In the genomic region with DNA sequence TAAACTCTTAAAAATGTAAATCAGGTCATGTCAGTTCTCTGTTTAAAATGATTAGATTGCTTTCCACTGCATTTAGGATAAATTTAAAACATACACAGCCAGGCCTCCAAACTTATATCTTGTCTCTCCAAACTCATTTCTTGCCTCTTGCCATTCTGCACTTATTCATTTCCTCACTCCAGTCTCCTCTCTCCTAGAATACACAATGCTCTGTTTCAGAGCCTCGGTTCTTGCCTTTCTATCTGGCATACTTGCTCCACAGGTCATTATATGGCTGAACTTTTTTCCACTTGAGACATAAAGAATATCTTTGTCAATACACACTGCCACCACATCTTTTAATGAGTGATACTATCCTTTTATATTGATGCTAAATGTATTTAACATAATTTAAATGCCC, we compare ENCODE assay signal across 37 cellular contexts.
"Had no signal": no experiment of that assay in that cellular context is flagged by ENCODE, and none has a peak within 500 bp of the region (broad histone marks: within the 10 kb centered on the region; RNA-seq: fewer than 3 reads in every experiment).

No MANE protein-coding gene starts in this region.

- H3K4me1 ChIP-seq: adrenal gland had no signal

- H3K4me1 Mint-ChIP-seq: activated CD4-positive, alpha-beta T cell treated with anti-CD3 and anti-CD28 coated beads, Interleukin-2, amount 10 ng/mL, durations not matched to agents 24 days and 14 days; activated naive CD8-positive, alpha-beta T cell treated with anti-CD3 and anti-CD28 coated beads for 36 hours; activated T-helper 17 cell treated with anti-CD3 and anti-CD28 coated beads, Interleukin-2, amount 50 U/mL, for 72 hours; brain; central memory CD8-positive, alpha-beta T cell had no signal

- FAIRE-seq: bronchial epithelial cell had no signal

- H3K4me3 ChIP-seq: adrenal gland, cardiac muscle cell had no signal

- H3K36me3 Mint-ChIP-seq: activated CD4-positive, alpha-beta memory T cell treated with anti-CD3 and anti-CD28 coated beads for 36 hours; activated naive CD4-positive, alpha-beta T cell treated with anti-CD3 and anti-CD28 coated beads, Interleukin-2, amount 50 U/mL, for 72 hours; activated naive CD8-positive, alpha-beta T cell treated with anti-CD3 and anti-CD28 coated beads for 36 hours; brain had no signal

- H3K36me3 ChIP-seq: adrenal gland, cardiac muscle cell had no signal

- H3K4me3 Mint-ChIP-seq: activated CD4-positive, alpha-beta memory T cell treated with anti-CD3 and anti-CD28 coated beads for 36 hours; activated CD4-positive, alpha-beta T cell treated with anti-CD3 and anti-CD28 coated beads, Interleukin-2, amount 10 ng/mL, durations not matched to agents 24 days and 14 days; activated CD8-positive, alpha-beta T cell treated with anti-CD3 and anti-CD28 coated beads for 36 hours; activated naive CD4-positive, alpha-beta T cell treated with anti-CD3 and anti-CD28 coated beads for 36 hours; activated naive CD8-positive, alpha-beta T cell treated with anti-CD3 and anti-CD28 coated beads for 36 hours; activated T-cell treated with anti-CD3 and anti-CD28 coated beads, Interleukin-2, amount 50 U/mL, for 4 hours; activated T-cell treated with anti-CD3 and anti-CD28 coated beads, Interleukin-2, amount 50 U/mL, for 72 hours; activated T-helper 1 cell treated with anti-CD3 and anti-CD28 coated beads, Interleukin-12 subunit alpha, Interleukin-12 subunit beta, Interleukin-2, Interleukin-4 antibody, amounts not matched to agents 30 ng/mL and 10 ng/mL and 1 ng/mL, durations not matched to agents 14 hours and 24 hours and 36 hours; activated T-helper 17 cell treated with anti-CD3 and anti-CD28 coated beads, Interleukin-2, amount 50 U/mL, for 72 hours; brain; central memory CD8-positive, alpha-beta T cell; T-helper 1 cell treated with Interleukin-12 subunit alpha and Interleukin-12 subunit beta and Interleukin-4 antibody, amounts not matched to agents 30 μg/mL and 1 μg/mL, for 36 hours; T-helper 2 cell treated with Interferon-gamma antibody and Interleukin-4, amounts not matched to agents 5 μg/mL and 100 μg/mL, for 36 hours had no signal

- H3K9me3 ChIP-seq: adrenal gland had no signal

- DNase-seq: activated CD4-positive, alpha-beta memory T cell treated with anti-CD3 and anti-CD28 coated beads for 36 hours; activated CD4-positive, alpha-beta T cell treated with anti-CD3 and anti-CD28 coated beads for 4 hours; activated CD4-positive, alpha-beta T cell treated with anti-CD3 and anti-CD28 coated beads, Interleukin-2, amount 10 ng/mL, durations not matched to agents 24 days and 14 days; activated CD4-positive, alpha-beta T cell treated with anti-CD3 and anti-CD28 coated beads, Interleukin-2, amount 50 U/mL, for 1 hour; activated CD4-positive, alpha-beta T cell treated with anti-CD3 and anti-CD28 coated beads, Interleukin-2, amount 50 U/mL, for 4 hours; activated CD4-positive, CD25-positive, alpha-beta regulatory T cell; activated CD8-positive, alpha-beta memory T cell treated with anti-CD3 and anti-CD28 coated beads, Interleukin-2, amount 50 U/mL, for 4 hours; activated CD8-positive, alpha-beta T cell treated with anti-CD3 and anti-CD28 coated beads for 36 hours; activated effector memory CD4-positive, alpha-beta T cell treated with anti-CD3 and anti-CD28 coated beads, Interleukin-2, amount 50 U/mL, for 16 hours; activated gamma-delta T cell treated with Interleukin-2 at 50 U/mL for 16 hours; activated naive CD4-positive, alpha-beta T cell; activated naive CD4-positive, alpha-beta T cell treated with anti-CD3 and anti-CD28 coated beads for 36 hours; activated naive CD4-positive, alpha-beta T cell treated with anti-CD3 and anti-CD28 coated beads, Interleukin-2, amount 50 U/mL, for 16 hours; activated naive CD8-positive, alpha-beta T cell treated with anti-CD3 and anti-CD28 coated beads for 36 hours; activated T-cell treated with anti-CD3 and anti-CD28 coated beads for 4 hours; activated T-cell treated with anti-CD3 and anti-CD28 coated beads, Interleukin-2, amount 50 U/mL, for 1 hour; activated T-cell treated with anti-CD3 and anti-CD28 coated beads, Interleukin-2, amount 50 U/mL, for 4 hours; activated T-cell treated with anti-CD3 and anti-CD28 coated beads, Interleukin-2, amount 50 U/mL, for 72 hours; adrenal gland; amniotic stem cell; aorta; caudate nucleus; cerebellar nuclear complex; T-helper 1 cell; T-helper 2 cell; T-helper 9 cell had no signal

- H3K27ac ChIP-seq: adrenal gland, cardiac muscle cell, VCaP had no signal

- H3K27ac Mint-ChIP-seq: activated CD4-positive, alpha-beta memory T cell treated with anti-CD3 and anti-CD28 coated beads for 36 hours; activated CD4-positive, alpha-beta T cell treated with anti-CD3 and anti-CD28 coated beads, Interleukin-2, amount 10 ng/mL, durations not matched to agents 24 days and 14 days; activated CD8-positive, alpha-beta T cell treated with anti-CD3 and anti-CD28 coated beads for 36 hours; activated naive CD4-positive, alpha-beta T cell treated with anti-CD3 and anti-CD28 coated beads for 36 hours; activated naive CD4-positive, alpha-beta T cell treated with anti-CD3 and anti-CD28 coated beads, Interleukin-2, amount 50 U/mL, for 72 hours; activated naive CD8-positive, alpha-beta T cell treated with anti-CD3 and anti-CD28 coated beads for 36 hours; activated T-helper 1 cell treated with anti-CD3 and anti-CD28 coated beads, Interleukin-12 subunit alpha, Interleukin-12 subunit beta, Interleukin-2, Interleukin-4 antibody, amounts not matched to agents 30 ng/mL and 10 ng/mL and 1 ng/mL, durations not matched to agents 14 hours and 24 hours and 36 hours; activated T-helper 17 cell treated with anti-CD3 and anti-CD28 coated beads, Interleukin-2, amount 50 U/mL, for 72 hours; brain; T-helper 1 cell treated with Interleukin-12 subunit alpha and Interleukin-12 subunit beta and Interleukin-4 antibody, amounts not matched to agents 30 μg/mL and 1 μg/mL, for 36 hours; T-helper 2 cell treated with Interferon-gamma antibody and Interleukin-4, amounts not matched to agents 5 μg/mL and 100 μg/mL, for 36 hours had no signal

- H3K27me3 ChIP-seq: adrenal gland, cardiac muscle cell had no signal

- H3K9me3 Mint-ChIP-seq: activated CD4-positive, alpha-beta memory T cell treated with anti-CD3 and anti-CD28 coated beads for 36 hours; activated CD4-positive, alpha-beta T cell treated with anti-CD3 and anti-CD28 coated beads, Interleukin-2, amount 10 ng/mL, durations not matched to agents 24 days and 14 days; activated CD8-positive, alpha-beta T cell treated with anti-CD3 and anti-CD28 coated beads for 36 hours; activated naive CD4-positive, alpha-beta T cell treated with anti-CD3 and anti-CD28 coated beads for 36 hours; activated naive CD4-positive, alpha-beta T cell treated with anti-CD3 and anti-CD28 coated beads, Interleukin-2, amount 50 U/mL, for 72 hours; activated naive CD8-positive, alpha-beta T cell treated with anti-CD3 and anti-CD28 coated beads for 36 hours; activated T-cell treated with anti-CD3 and anti-CD28 coated beads, Interleukin-2, amount 50 U/mL, for 4 hours; activated T-cell treated with anti-CD3 and anti-CD28 coated beads, Interleukin-2, amount 50 U/mL, for 72 hours; activated T-helper 1 cell treated with anti-CD3 and anti-CD28 coated beads, Interleukin-12 subunit alpha, Interleukin-12 subunit beta, Interleukin-2, Interleukin-4 antibody, amounts not matched to agents 30 ng/mL and 10 ng/mL and 1 ng/mL, durations not matched to agents 14 hours and 24 hours and 36 hours; activated T-helper 17 cell treated with anti-CD3 and anti-CD28 coated beads, Interleukin-2, amount 50 U/mL, for 72 hours; brain; central memory CD8-positive, alpha-beta T cell; T-helper 1 cell treated with Interleukin-12 subunit alpha and Interleukin-12 subunit beta and Interleukin-4 antibody, amounts not matched to agents 30 μg/mL and 1 μg/mL, for 36 hours; T-helper 2 cell treated with Interferon-gamma antibody and Interleukin-4, amounts not matched to agents 5 μg/mL and 100 μg/mL, for 36 hours had no signal

- ATAC-seq: activated CD4-positive, CD25-positive, alpha-beta regulatory T cell treated with anti-CD3 and anti-CD28 coated beads, Interleukin-2, amount 50 U/mL, for 24 hours; activated CD8-positive, alpha-beta T cell treated with anti-CD3 and anti-CD28 coated beads for 36 hours; activated naive CD4-positive, alpha-beta T cell treated with anti-CD3 and anti-CD28 coated beads, Interleukin-2, amount 50 U/mL, for 72 hours; activated T-cell treated with anti-CD3 and anti-CD28 coated beads, Interleukin-2, amount 50 U/mL, for 4 hours; activated T-cell treated with anti-CD3 and anti-CD28 coated beads, Interleukin-2, amount 50 U/mL, for 72 hours; activated T-helper 17 cell treated with anti-CD3 and anti-CD28 coated beads, Interleukin-2, amount 50 U/mL, for 72 hours had no signal
